ENCODE assay signal across 22 cellular contexts in genomic region chr4:174457468-174457867, GRCh38.
A peak's percentile ranks its signal among the peaks of the same experiment; 100 is the strongest.
DNase-seq lines count a peak whose midpoint lies in the region; ATAC-seq, FAIRE-seq and TF ChIP-seq lines count a peak whose summit lies in the region.
"Had no signal": no experiment of that assay in that cellular context is flagged by ENCODE, and none has a peak within 500 bp of the region (broad histone marks: within the 10 kb centered on the region; RNA-seq: fewer than 3 reads in every experiment).

No MANE protein-coding gene starts in this region.

- peak overlapping the region; percentile 58 for H2AFZ ChIP-seq in K562 (ENCODE audit: low read depth, low read length)
- no peak overlapping the region for H2AFZ ChIP-seq in hepatocyte

- H3K9me1 ChIP-seq in K562 (ENCODE audit: control insufficient read depth, insufficient read depth, low read length) = no peaks in the 10 kb centered on the region

- CTCF ChIA-PET in K562 (lab: Yijun Ruan, JAX; ENCODE audit: low intra/inter-chr PET ratio) = no interaction called here

- no peaks in the 10 kb centered on the region for H3K9me3 Mint-ChIP-seq in activated naive CD4-positive, alpha-beta T cell treated with anti-CD3 and anti-CD28 coated beads, Interleukin-2, amount 50 U/mL, for 72 hours

- H3K4me1 ChIP-seq in K562 (replicated peaks in 1 of 2; ENCODE audit: control insufficient read depth in 2 of 2, insufficient read depth in 2 of 2, low read length in 2 of 2) (no peaks in the 10 kb centered on the region), hepatocyte (ENCODE audit: insufficient read depth) (peaks cover 19% of the 10 kb centered on the region), rectal smooth muscle tissue (ENCODE audit: control insufficient read depth, insufficient read depth, low read length) (peaks cover 16% of the 10 kb centered on the region), vagina (peaks cover 32% of the 10 kb centered on the region)

- H3K4me3 ChIP-seq in K562 (no peak overlapping the region), hepatocyte (no peak overlapping the region), rectal smooth muscle tissue (ENCODE audit: low read length) (no peak overlapping the region), vagina (no peak overlapping the region)

- DNase-seq in K562 (ENCODE audit: extremely low read depth in 1 of 4, low spot score in 3 of 4) (no peak), hepatocyte (ENCODE audit: low spot score) (peak; percentile 23), vagina (ENCODE audit: extremely low spot score in 2 of 2) (no peak)
- DNase-seq in stimulated activated CD4-positive, alpha-beta T cell treated with anti-CD3 and anti-CD28 coated beads, Interleukin-15, amount 100 ng/mL, for 24 hours = no peak
- DNase-seq in activated naive CD4-positive, alpha-beta T cell treated with anti-CD3 and anti-CD28 coated beads, Interleukin-2, amount 50 U/mL, for 72 hours (ENCODE audit: low spot score in 2 of 2) = no peak
- DNase-seq: AML-193, DMS79 treated with DMSO at 0.1 percent for 48 hours, MV-4-11, NCI-H1694 treated with DMSO at 0.1 percent for 48 hours, NCI-H2107, NCI-H2227 treated with DMSO at 0.1 percent for 48 hours, NCI-H524, NCI-H82, PC-3, RPMI8226, SHP77 treated with DMSO at 0.1 percent for 48 hours, SK-N-SH had no signal

- TF ChIP-seq POLR2A in K562 (conservative IDR thresholded peaks at IDR 0.05) (no peak), vagina (IDR thresholded peaks at IDR 0.05) (no peak)

- no peaks in the 10 kb centered on the region for H4K20me1 ChIP-seq in K562 (replicated peaks; ENCODE audit: control insufficient read depth, insufficient read depth, low read length)
- H4K20me1 ChIP-seq in hepatocyte (ENCODE audit: insufficient read depth, poor library complexity, severe bottlenecking) = no peaks in the 10 kb centered on the region

- no peaks in the 10 kb centered on the region for H3K27me3 ChIP-seq in K562 (ENCODE audit: control insufficient read depth in 2 of 2, insufficient read depth in 2 of 2, low read length in 2 of 2)
- no peaks in the 10 kb centered on the region for H3K27me3 ChIP-seq in hepatocyte
- no peaks in the 10 kb centered on the region for H3K27me3 ChIP-seq in rectal smooth muscle tissue (ENCODE audit: control insufficient read depth, insufficient read depth, low read length)
- H3K27me3 ChIP-seq in vagina = no peaks in the 10 kb centered on the region

- no peak for ATAC-seq in K562
- no peak for ATAC-seq in GM18502 (IDR thresholded peaks at IDR 0.05; ENCODE audit: poor library complexity, unreplicated experiment)
- no peak for ATAC-seq in activated naive CD4-positive, alpha-beta T cell treated with anti-CD3 and anti-CD28 coated beads, Interleukin-2, amount 50 U/mL, for 72 hours
- ATAC-seq: HCT116, PC-3 had no signal

- H3K9me2 ChIP-seq in hepatocyte (replicated peaks; ENCODE audit: insufficient read depth) = no peaks in the 10 kb centered on the region
- H3K9me2 ChIP-seq: SK-N-SH had no signal

- H3K27ac ChIP-seq in K562 (ENCODE audit: extremely low read depth, low read depth, low read length) (no peak overlapping the region), hepatocyte (no peak overlapping the region), rectal smooth muscle tissue (ENCODE audit: low read depth, low read length) (peak overlapping the region; percentile 78), vagina (peak overlapping the region; percentile 2)
- H3K27ac ChIP-seq: C4-2B had no signal

- in situ Hi-C loops in K562 (cut with MboI) = no loop called here

- FAIRE-seq in K562 (lab: Jason Lieb, UNC) = no peak

- no peak overlapping the region for H3K27ac Mint-ChIP-seq in activated naive CD4-positive, alpha-beta T cell treated with anti-CD3 and anti-CD28 coated beads, Interleukin-2, amount 50 U/mL, for 72 hours
- H3K27ac Mint-ChIP-seq: IgD-negative memory B cell had no signal

- no peak for TF ChIP-seq CTCF in K562 (IDR thresholded peaks at IDR 0.05 in 2 of 3, conservative IDR thresholded peaks at IDR 0.05 in 1 of 3; ENCODE audit: insufficient read depth in 2 of 3, low read depth in 1 of 3, low read length in 3 of 3)
- TF ChIP-seq CTCF in hepatocyte (IDR thresholded peaks at IDR 0.05; ENCODE audit: poor library complexity) = no peak
- no peak for TF ChIP-seq CTCF in vagina (IDR thresholded peaks at IDR 0.05)

- H3K9ac ChIP-seq in K562 (ENCODE audit: insufficient read depth in 1 of 2, low read depth in 2 of 2, low read length in 2 of 2) (no peak overlapping the region), rectal smooth muscle tissue (ENCODE audit: low read length) (no peak overlapping the region)
- H3K9ac ChIP-seq: SK-N-SH had no signal

- BruUV-seq in K562 (replicated peaks; lab: Mats Ljungman, UMichigan) = no TSS peak

- no peak for TF ChIP-seq EP300 in K562 (IDR thresholded peaks at IDR 0.05; ENCODE audit: low read length)

- H3K79me2 ChIP-seq in K562 (ENCODE audit: control insufficient read depth, insufficient read depth, low read length) = no peaks in the 10 kb centered on the region
- H3K79me2 ChIP-seq in hepatocyte = no peaks in the 10 kb centered on the region

- H3K4me2 ChIP-seq in K562 (ENCODE audit: insufficient read depth, low read length) = no peak overlapping the region
- no peak overlapping the region for H3K4me2 ChIP-seq in hepatocyte
- H3K4me2 ChIP-seq: SK-N-SH had no signal

- H3K9me3 ChIP-seq in K562 (replicated peaks; ENCODE audit: control insufficient read depth, insufficient read depth, low read depth, low read length) (no peaks in the 10 kb centered on the region), hepatocyte (ENCODE audit: low read depth) (no peaks in the 10 kb centered on the region), vagina (no peaks in the 10 kb centered on the region)
- H3K9me3 ChIP-seq: SK-N-SH had no signal

- POLR2A ChIA-PET in K562 (lab: Yijun Ruan, JAX) = interaction anchor here (0.9 kb wide), 1 partner anchor 9 kb away, joined by 3 read pairs; no protein-coding TSS in a partner anchor

- H3K36me3 ChIP-seq in K562 (ENCODE audit: control insufficient read depth, insufficient read depth, low read length) = no peaks in the 10 kb centered on the region
- H3K36me3 ChIP-seq in hepatocyte (replicated peaks; ENCODE audit: insufficient read depth, low read depth) = no peaks in the 10 kb centered on the region
- H3K36me3 ChIP-seq in rectal smooth muscle tissue (ENCODE audit: control insufficient read depth, insufficient read depth, low read length) = no peaks in the 10 kb centered on the region
- H3K36me3 ChIP-seq in vagina = no peaks in the 10 kb centered on the region

- 38% methylated on average over 6 of the region's 6 CpGs for WGBS in K562 (ENCODE audit: insufficient coverage, low coverage, missing lambda C conversion rate)
- WGBS in hepatocyte (ENCODE audit: low lambda C conversion rate, missing lambda C conversion rate) = 64% methylated on average over 6 of the region's 6 CpGs

- no peak for TF ChIP-seq RAD21 in K562 (CRISPR knock-in tag; conservative IDR thresholded peaks at IDR 0.05 in 1 of 2, IDR thresholded peaks at IDR 0.05 in 1 of 2)

- H3K36me3 Mint-ChIP-seq in activated naive CD4-positive, alpha-beta T cell treated with anti-CD3 and anti-CD28 coated beads, Interleukin-2, amount 50 U/mL, for 72 hours = peaks cover 0 to 6% of the 10 kb centered on the region in 2 donors
- H3K36me3 Mint-ChIP-seq: IgD-negative memory B cell had no signal

- intact Hi-C loops in K562 (cut with micrococcal nuclease) (no loop called here), vagina (cut with DNase I) (no loop called here)

TF ChIP-seq in K562, 482 proteins besides CTCF, POLR2A, EP300 and RAD21 (continues in another document):
- TF ChIP-seq AFF1 (IDR thresholded peaks at IDR 0.05; ENCODE audit: low read depth in 1 of 2, partially characterized antibody in 2 of 2) (no peak), KLF1 (tag; IDR thresholded peaks at IDR 0.05) (no peak), NR1H2 (CRISPR knock-in tag; IDR thresholded peaks at IDR 0.05) (no peak), USF2 (CRISPR knock-in tag; IDR thresholded peaks at IDR 0.05) (no peak), ZFP36 (IDR thresholded peaks at IDR 0.05; ENCODE audit: low read depth, low read length, partially characterized antibody) (no peak), KDM2B (CRISPR knock-in tag; IDR thresholded peaks at IDR 0.05) (no peak), CBX5 (IDR thresholded peaks at IDR 0.05; ENCODE audit: borderline replicate concordance, low read depth) (no peak)

Comparison
In these comparisons a context has a peak if more than half of its experiments do, and no peak if none do; other contexts are left out.
1. H3K27ac ChIP-seq: peak in rectal smooth muscle tissue (single experiment) and vagina (single experiment); none in K562 (single experiment) and hepatocyte (single experiment).